In the genomic region with DNA sequence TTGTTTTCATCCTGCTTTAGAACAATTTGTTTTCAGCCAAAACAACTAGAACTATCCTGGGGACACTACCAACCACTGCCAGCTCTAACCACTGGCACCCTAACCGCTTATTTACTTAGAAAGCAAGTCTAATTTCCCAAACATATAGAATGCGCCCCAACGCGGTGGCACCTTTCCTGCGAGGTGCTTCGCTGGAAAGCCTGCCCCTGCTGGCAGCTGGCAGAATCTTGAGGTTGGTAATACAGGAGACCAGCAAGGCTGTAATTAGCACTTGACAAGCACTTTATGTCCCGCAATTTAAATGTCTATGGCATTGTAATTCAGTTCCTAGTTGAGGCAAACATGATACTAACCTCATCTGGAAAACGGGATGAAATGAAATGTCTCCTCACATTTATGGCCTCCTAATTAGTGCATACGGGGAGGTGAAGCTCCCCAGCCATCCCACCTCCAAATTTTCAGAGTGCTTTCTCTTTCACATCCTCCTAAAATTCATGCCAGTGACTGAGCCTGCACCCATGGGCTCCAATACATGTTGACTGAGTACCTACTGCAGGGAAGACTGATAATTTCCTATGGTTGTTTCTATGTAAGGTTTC, we compare ENCODE assay signal across 1 cellular context.
A peak's percentile ranks its signal among the peaks of the same experiment; 100 is the strongest.
TF ChIP-seq lines count a peak whose summit lies in the region.

No MANE protein-coding gene starts in this region.

TF ChIP-seq in K562, 482 proteins besides CTCF, POLR2A, EP300 and RAD21:
- TF ChIP-seq, protein P1, sequence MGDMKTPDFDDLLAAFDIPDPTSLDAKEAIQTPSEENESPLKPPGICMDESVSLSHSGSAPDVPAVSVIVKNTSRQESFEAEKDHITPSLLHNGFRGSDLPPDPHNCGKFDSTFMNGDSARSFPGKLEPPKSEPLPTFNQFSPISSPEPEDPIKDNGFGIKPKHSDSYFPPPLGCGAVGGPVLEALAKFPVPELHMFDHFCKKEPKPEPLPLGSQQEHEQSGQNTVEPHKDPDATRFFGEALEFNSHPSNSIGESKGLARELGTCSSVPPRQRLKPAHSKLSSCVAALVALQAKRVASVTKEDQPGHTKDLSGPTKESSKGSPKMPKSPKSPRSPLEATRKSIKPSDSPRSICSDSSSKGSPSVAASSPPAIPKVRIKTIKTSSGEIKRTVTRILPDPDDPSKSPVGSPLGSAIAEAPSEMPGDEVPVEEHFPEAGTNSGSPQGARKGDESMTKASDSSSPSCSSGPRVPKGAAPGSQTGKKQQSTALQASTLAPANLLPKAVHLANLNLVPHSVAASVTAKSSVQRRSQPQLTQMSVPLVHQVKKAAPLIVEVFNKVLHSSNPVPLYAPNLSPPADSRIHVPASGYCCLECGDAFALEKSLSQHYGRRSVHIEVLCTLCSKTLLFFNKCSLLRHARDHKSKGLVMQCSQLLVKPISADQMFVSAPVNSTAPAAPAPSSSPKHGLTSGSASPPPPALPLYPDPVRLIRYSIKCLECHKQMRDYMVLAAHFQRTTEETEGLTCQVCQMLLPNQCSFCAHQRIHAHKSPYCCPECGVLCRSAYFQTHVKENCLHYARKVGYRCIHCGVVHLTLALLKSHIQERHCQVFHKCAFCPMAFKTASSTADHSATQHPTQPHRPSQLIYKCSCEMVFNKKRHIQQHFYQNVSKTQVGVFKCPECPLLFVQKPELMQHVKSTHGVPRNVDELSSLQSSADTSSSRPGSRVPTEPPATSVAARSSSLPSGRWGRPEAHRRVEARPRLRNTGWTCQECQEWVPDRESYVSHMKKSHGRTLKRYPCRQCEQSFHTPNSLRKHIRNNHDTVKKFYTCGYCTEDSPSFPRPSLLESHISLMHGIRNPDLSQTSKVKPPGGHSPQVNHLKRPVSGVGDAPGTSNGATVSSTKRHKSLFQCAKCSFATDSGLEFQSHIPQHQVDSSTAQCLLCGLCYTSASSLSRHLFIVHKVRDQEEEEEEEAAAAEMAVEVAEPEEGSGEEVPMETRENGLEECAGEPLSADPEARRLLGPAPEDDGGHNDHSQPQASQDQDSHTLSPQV (IDR thresholded peaks at IDR 0.05) = no peak
- TF ChIP-seq SMC3 (conservative IDR thresholded peaks at IDR 0.05; ENCODE audit: insufficient read depth, low read depth, low read length) (0 out of 2 replicates have a peak, but pooled peaks have one; percentile 11), BHLHE40 (IDR thresholded peaks at IDR 0.05; ENCODE audit: low read length) (0 out of 2 replicates have a peak, but pooled peaks have one; percentile 8), GATA2 (CRISPR knock-in tag; IDR thresholded peaks at IDR 0.05) (no peak)
- TF ChIP-seq, protein P2, sequence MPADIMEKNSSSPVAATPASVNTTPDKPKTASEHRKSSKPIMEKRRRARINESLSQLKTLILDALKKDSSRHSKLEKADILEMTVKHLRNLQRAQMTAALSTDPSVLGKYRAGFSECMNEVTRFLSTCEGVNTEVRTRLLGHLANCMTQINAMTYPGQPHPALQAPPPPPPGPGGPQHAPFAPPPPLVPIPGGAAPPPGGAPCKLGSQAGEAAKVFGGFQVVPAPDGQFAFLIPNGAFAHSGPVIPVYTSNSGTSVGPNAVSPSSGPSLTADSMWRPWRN (IDR thresholded peaks at IDR 0.05; ENCODE audit: low read depth) = no peak
